Comparison of ENCODE assay signal across 2 cellular contexts in the genomic region with DNA sequence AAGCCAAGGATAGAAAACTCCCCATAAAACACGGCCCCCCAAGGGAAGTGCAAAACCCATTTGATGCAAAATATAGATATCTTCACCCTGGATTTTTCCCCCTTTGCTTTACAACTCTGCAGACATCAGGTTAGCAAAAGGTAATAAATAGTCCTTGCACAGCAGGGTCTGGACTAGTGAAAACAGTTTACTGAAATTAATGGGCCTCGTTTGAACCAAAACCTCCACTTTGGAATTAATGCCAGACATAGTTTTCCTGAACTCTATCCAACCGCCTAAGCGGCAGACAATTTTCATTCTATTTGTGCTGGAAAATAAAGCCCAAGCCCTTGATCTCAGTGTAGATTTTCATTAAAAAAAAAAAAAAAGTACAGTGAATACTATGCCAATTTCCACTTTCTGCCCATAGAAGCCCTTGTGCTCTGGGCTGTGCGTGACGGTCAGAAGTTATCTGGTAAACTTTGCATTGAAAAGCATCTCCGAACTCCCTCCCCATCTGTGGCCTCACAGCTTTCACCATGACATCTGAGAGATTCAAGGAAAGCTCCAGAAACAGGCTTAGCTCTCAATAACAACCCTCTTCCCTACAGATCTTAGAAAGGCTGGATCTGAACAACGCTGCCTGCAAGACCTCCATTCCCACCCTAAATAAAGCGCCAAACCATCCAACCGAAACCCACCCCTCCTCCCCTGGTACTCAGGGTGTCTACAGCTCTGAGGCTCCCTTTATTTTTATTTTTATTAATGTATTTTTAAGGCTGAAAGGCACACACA.
TF ChIP-seq lines count a peak whose summit lies in the region.

No MANE protein-coding gene starts in this region.

TF ChIP-seq in HCT116, 20 proteins besides CTCF, POLR2A, EP300 and RAD21:
- TF ChIP-seq, protein P1, sequence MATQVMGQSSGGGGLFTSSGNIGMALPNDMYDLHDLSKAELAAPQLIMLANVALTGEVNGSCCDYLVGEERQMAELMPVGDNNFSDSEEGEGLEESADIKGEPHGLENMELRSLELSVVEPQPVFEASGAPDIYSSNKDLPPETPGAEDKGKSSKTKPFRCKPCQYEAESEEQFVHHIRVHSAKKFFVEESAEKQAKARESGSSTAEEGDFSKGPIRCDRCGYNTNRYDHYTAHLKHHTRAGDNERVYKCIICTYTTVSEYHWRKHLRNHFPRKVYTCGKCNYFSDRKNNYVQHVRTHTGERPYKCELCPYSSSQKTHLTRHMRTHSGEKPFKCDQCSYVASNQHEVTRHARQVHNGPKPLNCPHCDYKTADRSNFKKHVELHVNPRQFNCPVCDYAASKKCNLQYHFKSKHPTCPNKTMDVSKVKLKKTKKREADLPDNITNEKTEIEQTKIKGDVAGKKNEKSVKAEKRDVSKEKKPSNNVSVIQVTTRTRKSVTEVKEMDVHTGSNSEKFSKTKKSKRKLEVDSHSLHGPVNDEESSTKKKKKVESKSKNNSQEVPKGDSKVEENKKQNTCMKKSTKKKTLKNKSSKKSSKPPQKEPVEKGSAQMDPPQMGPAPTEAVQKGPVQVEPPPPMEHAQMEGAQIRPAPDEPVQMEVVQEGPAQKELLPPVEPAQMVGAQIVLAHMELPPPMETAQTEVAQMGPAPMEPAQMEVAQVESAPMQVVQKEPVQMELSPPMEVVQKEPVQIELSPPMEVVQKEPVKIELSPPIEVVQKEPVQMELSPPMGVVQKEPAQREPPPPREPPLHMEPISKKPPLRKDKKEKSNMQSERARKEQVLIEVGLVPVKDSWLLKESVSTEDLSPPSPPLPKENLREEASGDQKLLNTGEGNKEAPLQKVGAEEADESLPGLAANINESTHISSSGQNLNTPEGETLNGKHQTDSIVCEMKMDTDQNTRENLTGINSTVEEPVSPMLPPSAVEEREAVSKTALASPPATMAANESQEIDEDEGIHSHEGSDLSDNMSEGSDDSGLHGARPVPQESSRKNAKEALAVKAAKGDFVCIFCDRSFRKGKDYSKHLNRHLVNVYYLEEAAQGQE (IDR thresholded peaks at IDR 0.05; ENCODE audit: low read depth) = no peak
- no peak for TF ChIP-seq SRF (IDR thresholded peaks at IDR 0.05; ENCODE audit: low read depth)
TF ChIP-seq in HCT116: peak in this region for 0.

TF ChIP-seq in H1, 55 proteins besides CTCF, POLR2A, EP300 and RAD21:
- peak; percentile 19 for TF ChIP-seq SAP30 (IDR thresholded peaks at IDR 0.05; ENCODE audit: insufficient read depth, insufficient replicate concordance, low read length)
- TF ChIP-seq, protein P2, sequence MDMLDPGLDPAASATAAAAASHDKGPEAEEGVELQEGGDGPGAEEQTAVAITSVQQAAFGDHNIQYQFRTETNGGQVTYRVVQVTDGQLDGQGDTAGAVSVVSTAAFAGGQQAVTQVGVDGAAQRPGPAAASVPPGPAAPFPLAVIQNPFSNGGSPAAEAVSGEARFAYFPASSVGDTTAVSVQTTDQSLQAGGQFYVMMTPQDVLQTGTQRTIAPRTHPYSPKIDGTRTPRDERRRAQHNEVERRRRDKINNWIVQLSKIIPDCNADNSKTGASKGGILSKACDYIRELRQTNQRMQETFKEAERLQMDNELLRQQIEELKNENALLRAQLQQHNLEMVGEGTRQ (IDR thresholded peaks at IDR 0.05; ENCODE audit: low read length) = no peak
